Comparison of ENCODE assay signal across 24 cellular contexts in genomic region chr5:77398896-77399295, GRCh38.
"Had no signal": no experiment of that assay in that cellular context is flagged by ENCODE, and none has a peak within 500 bp of the region (broad histone marks: within the 10 kb centered on the region; RNA-seq: fewer than 3 reads in every experiment).

No MANE protein-coding gene starts in this region.

- H3K27me3 ChIP-seq: ascending aorta, brain microvascular endothelial cell, left lung, pancreas, right atrium auricular region, stomach, suprapubic skin, tibial nerve, vagina had no signal

- H3K27me3 Mint-ChIP-seq: dendritic cell treated with granulocyte-macrophage colony-stimulating factor and Interleukin-4, amounts not matched to agents 40 ng/mL and 50 ng/mL, for 4 days had no signal

- H3K27ac ChIP-seq: ascending aorta, brain microvascular endothelial cell, left lung, pancreas, psoas muscle, right atrium auricular region, stomach, suprapubic skin, tibial nerve, vagina had no signal

- H3K36me3 Mint-ChIP-seq: activated naive CD4-positive, alpha-beta T cell treated with anti-CD3 and anti-CD28 coated beads, Interleukin-2, amount 50 U/mL, for 72 hours; natural killer cell treated with Interleukin-12 subunit alpha and Interleukin-12 subunit beta and Interleukin-15 and Interleukin-18, amount 100 ng/mL, for 72 hours had no signal

- H3K4me3 Mint-ChIP-seq: activated CD8-positive, alpha-beta T cell treated with anti-CD3 and anti-CD28 coated beads, Interleukin-2, amount 10 ng/mL, durations not matched to agents 7 days and 5 days; dendritic cell treated with granulocyte-macrophage colony-stimulating factor and Interleukin-4, amounts not matched to agents 40 ng/mL and 50 ng/mL, for 4 days; natural killer cell treated with Interleukin-12 subunit alpha and Interleukin-12 subunit beta and Interleukin-15 and Interleukin-18, amount 100 ng/mL, for 72 hours had no signal

- H3K36me3 ChIP-seq: ascending aorta, brain microvascular endothelial cell, left lung, pancreas, right atrium auricular region, stomach, suprapubic skin, tibial nerve, vagina had no signal

- DNase-seq: activated CD4-positive, alpha-beta T cell treated with anti-CD3 and anti-CD28 coated beads for 1 hour; activated CD4-positive, alpha-beta T cell treated with anti-CD3 and anti-CD28 coated beads, Interleukin-2, amount 50 U/mL, for 1 hour; activated CD8-positive, alpha-beta T cell treated with anti-CD3 and anti-CD28 coated beads, Interleukin-2, amount 10 ng/mL, durations not matched to agents 7 days and 5 days; activated gamma-delta T cell treated with Interleukin-2 at 50 U/mL for 16 hours; brain microvascular endothelial cell; caudate nucleus; effector CD4-positive, alpha-beta T cell; foreskin fibroblast; kidney glomerular epithelial cell; pancreas; psoas muscle; stomach; T-helper 9 cell had no signal

- FAIRE-seq: endometrium, pancreas had no signal

- ATAC-seq: activated CD8-positive, alpha-beta T cell treated with anti-CD3 and anti-CD28 coated beads, Interleukin-2, amount 10 ng/mL, durations not matched to agents 7 days and 5 days; activated naive CD4-positive, alpha-beta T cell treated with anti-CD3 and anti-CD28 coated beads, Interleukin-2, amount 50 U/mL, for 72 hours; left lung; natural killer cell treated with Interleukin-12 subunit alpha and Interleukin-12 subunit beta and Interleukin-15 and Interleukin-18, amount 100 ng/mL, for 72 hours; pancreas; psoas muscle had no signal

- H3K27ac Mint-ChIP-seq: activated CD8-positive, alpha-beta T cell treated with anti-CD3 and anti-CD28 coated beads, Interleukin-2, amount 10 ng/mL, durations not matched to agents 7 days and 5 days; activated naive CD4-positive, alpha-beta T cell treated with anti-CD3 and anti-CD28 coated beads, Interleukin-2, amount 50 U/mL, for 72 hours; dendritic cell treated with granulocyte-macrophage colony-stimulating factor and Interleukin-4, amounts not matched to agents 40 ng/mL and 50 ng/mL, for 4 days; natural killer cell treated with Interleukin-12 subunit alpha and Interleukin-12 subunit beta and Interleukin-15 and Interleukin-18, amount 100 ng/mL, for 72 hours had no signal

- H3K9me3 Mint-ChIP-seq: activated naive CD4-positive, alpha-beta T cell treated with anti-CD3 and anti-CD28 coated beads, Interleukin-2, amount 50 U/mL, for 72 hours; dendritic cell treated with granulocyte-macrophage colony-stimulating factor and Interleukin-4, amounts not matched to agents 40 ng/mL and 50 ng/mL, for 4 days; natural killer cell treated with Interleukin-12 subunit alpha and Interleukin-12 subunit beta and Interleukin-15 and Interleukin-18, amount 100 ng/mL, for 72 hours had no signal

- H3K4me3 ChIP-seq: ascending aorta, left lung, lung, pancreas, psoas muscle, right atrium auricular region, stomach, suprapubic skin, tibial nerve, vagina had no signal

- H3K9me3 ChIP-seq: ascending aorta, left lung, pancreas, psoas muscle, right atrium auricular region, stomach, suprapubic skin, tibial nerve, vagina had no signal

- H3K4me1 ChIP-seq: left lung, pancreas, psoas muscle, right atrium auricular region, stomach, suprapubic skin, tibial nerve, vagina had no signal
